ENCODE assay signal across 10 cellular contexts in genomic region chr1:155186955-155187891, GRCh38. TPM values are rescaled to one million over a fixed set of nuclear protein-coding genes. Genes with fewer than 3 reads are reported as not detected.
DNase-seq lines count a peak whose midpoint lies in the region; ATAC-seq, FAIRE-seq and TF ChIP-seq lines count a peak whose summit lies in the region.
"Had no signal": no experiment of that assay in that cellular context is flagged by ENCODE, and none has a peak within 500 bp of the region (broad histone marks: within the 10 kb centered on the region; RNA-seq: fewer than 3 reads in every experiment).

No MANE protein-coding gene starts in this region.

- H3K27ac Mint-ChIP-seq in CD4-positive, alpha-beta T cell = no peak overlapping the region

- peak overlapping the region; percentile 11 for H3K4me3 Mint-ChIP-seq in CD4-positive, alpha-beta T cell

- no peaks in the 10 kb centered on the region for H3K9me3 Mint-ChIP-seq in CD4-positive, alpha-beta T cell

- no peak overlapping the region for H2AFZ ChIP-seq in osteoblast (ENCODE audit: low read length)

- peaks cover 8% of the 10 kb centered on the region for H3K4me1 Mint-ChIP-seq in CD4-positive, alpha-beta T cell (ENCODE audit: low read depth)

- intact Hi-C loops in CD4-positive, alpha-beta T cell (cut with DNase I, micrococcal nuclease) = no loop called here
- intact Hi-C loops in Panc1 (cut with micrococcal nuclease; ENCODE audit: unreplicated experiment) = no loop called here
- intact Hi-C loops in left cardiac atrium (cut with DNase I) = no loop called here

- no peaks in the 10 kb centered on the region for H3K27me3 Mint-ChIP-seq in CD4-positive, alpha-beta T cell

- CTCF ChIA-PET in CD4-positive, alpha-beta T cell (lab: Charles Lee) = no interaction called here
- CTCF ChIA-PET in Panc1 (lab: Charles Lee) = interaction anchor here (0.7 kb wide), 1 partner anchor 94 kb away, joined by 5 read pairs; no protein-coding TSS in a partner anchor

- H3K4me1 ChIP-seq in Panc1 (ENCODE audit: control insufficient read depth, insufficient read depth, low read length) (peaks cover 2% of the 10 kb centered on the region), osteoblast (ENCODE audit: insufficient read depth, low read length) (no peaks in the 10 kb centered on the region)

- TF ChIP-seq CTCF in CD4-positive, alpha-beta T cell (IDR thresholded peaks at IDR 0.05) = no peak
- TF ChIP-seq CTCF in Panc1 (IDR thresholded peaks at IDR 0.05) = no peak
- TF ChIP-seq CTCF in osteoblast (IDR thresholded peaks at IDR 0.05; ENCODE audit: extremely low read depth, low read depth, low read length) = no peak

- H3K36me3 Mint-ChIP-seq in CD4-positive, alpha-beta T cell (ENCODE audit: low read depth) = peaks cover 8% of the 10 kb centered on the region

- no peaks in the 10 kb centered on the region for H3K9me3 ChIP-seq in CD4-positive, alpha-beta T cell (ENCODE audit: control insufficient read depth, low read length)
- H3K9me3 ChIP-seq in Panc1 (ENCODE audit: control insufficient read depth, insufficient read depth, low read depth, low read length) (no peaks in the 10 kb centered on the region), osteoblast (ENCODE audit: low read depth, low read length) (no peaks in the 10 kb centered on the region)

- in situ Hi-C loops in Panc1 (cut with HindIII; ENCODE audit: low pct_unique_long_range_greater_than_20kb, low sequenced_read_pairs) = no loop called here

- no peak for ATAC-seq in CD4-positive, alpha-beta T cell (ENCODE audit: poor library complexity)
- peak; percentile 33; the same call in 1 of the 2 replicates for ATAC-seq in Panc1
- ATAC-seq in left cardiac atrium = no peak

- no peaks in the 10 kb centered on the region for H3K79me2 ChIP-seq in osteoblast (ENCODE audit: insufficient read depth, low read length)

- H3K4me3 ChIP-seq in Panc1 (ENCODE audit: low read depth in 2 of 2, low read length in 2 of 2) = no peak overlapping the region
- no peak overlapping the region for H3K4me3 ChIP-seq in osteoblast (ENCODE audit: insufficient read depth, low read length)

- no peak overlapping the region for H3K4me2 ChIP-seq in osteoblast (ENCODE audit: insufficient read depth, low read length)

- H3K27me3 ChIP-seq in CD4-positive, alpha-beta T cell (ENCODE audit: control insufficient read depth, insufficient read depth, low read length) = no peaks in the 10 kb centered on the region
- H3K27me3 ChIP-seq in Panc1 (ENCODE audit: control insufficient read depth, insufficient read depth, low read length) (no peaks in the 10 kb centered on the region), osteoblast (ENCODE audit: insufficient read depth, low read length) (no peaks in the 10 kb centered on the region)

- no peak for DNase-seq in CD4-positive, alpha-beta T cell
- DNase-seq in Panc1 (ENCODE audit: low read depth, low spot score) = no peak
- DNase-seq in left cardiac atrium = peak; percentile 13
- DNase-seq in osteoblast (ENCODE audit: insufficient read length, low spot score, missing footprints) = peak; percentile 87
- DNase-seq in NCI-H1694 (lab: John Stamatoyannopoulos, UW) = no peak
- no peak for DNase-seq in GM19239 (ENCODE audit: insufficient read length, low spot score)
- DNase-seq in RKO (ENCODE audit: low spot score) = no peak
- DNase-seq: activated CD4-positive, alpha-beta T cell treated with anti-CD3 and anti-CD28 coated beads, Interleukin-2, amount 50 U/mL, for 4 hours; foreskin melanocyte had no signal

- FAIRE-seq in GM19239 (lab: Jason Lieb, UNC) = no peak
- FAIRE-seq: GM18507 had no signal

- BruUV-seq in Panc1 (replicated peaks; lab: Mats Ljungman, UMichigan) = TSS peak; percentile 97

- H4K20me1 ChIP-seq in osteoblast (ENCODE audit: insufficient read depth, low read length) = no peaks in the 10 kb centered on the region

- H3K27ac ChIP-seq in CD4-positive, alpha-beta T cell (ENCODE audit: low read depth, low read length) = no peak overlapping the region
- H3K27ac ChIP-seq in Panc1 (ENCODE audit: low read length) = no peak overlapping the region
- H3K27ac ChIP-seq in osteoblast (ENCODE audit: low read depth, low read length) = no peak overlapping the region

- POLR2A ChIA-PET in CD4-positive, alpha-beta T cell (lab: Charles Lee) = no interaction called here
- POLR2A ChIA-PET in Panc1 (lab: Charles Lee) = interaction anchor here (0.7 kb wide), 1 partner anchor 11 kb away, joined by 3 read pairs; no protein-coding TSS in a partner anchor

- H3K36me3 ChIP-seq in Panc1 (ENCODE audit: control insufficient read depth, insufficient read depth, low read length) = no peaks in the 10 kb centered on the region
- H3K36me3 ChIP-seq in osteoblast (ENCODE audit: insufficient read depth, low read length) = no peaks in the 10 kb centered on the region

RNA-seq across cellular contexts. Expression of gene TRIM46, which starts 13.6 kb away (rescaled TPM):
- 1 to 10 TPM; 2.9 to 3.0 TPM for total RNA-seq in CD4-positive, alpha-beta T cell
- total RNA-seq in Panc1 (2021; ENCODE audit: unreplicated experiment) = 3.8 TPM
- polyA plus RNA-seq in Panc1 (2012; ENCODE audit: insufficient read length) = 8.0 TPM
- total RNA-seq in left cardiac atrium = under 1 TPM; 0.15 to 0.21 TPM
- 3.2 and 3.3 TPM in 2 replicates for total RNA-seq in osteoblast

RNA-seq across cellular contexts. Expression of gene KRTCAP2, which starts 14.1 kb away (rescaled TPM):
- 10 to 100 TPM; 77.8 TPM for total RNA-seq in CD4-positive, alpha-beta T cell
- total RNA-seq in Panc1 (2021; ENCODE audit: unreplicated experiment) (155 TPM), left cardiac atrium (100 to 1,000 TPM; 143 to 156 TPM), osteoblast (112 and 117 TPM in 2 replicates)
- polyA plus RNA-seq in Panc1 (2012; ENCODE audit: insufficient read length) = 207 TPM

RNA-seq across cellular contexts. Expression of gene THBS3, which starts 20.5 kb away (rescaled TPM):
- total RNA-seq in CD4-positive, alpha-beta T cell = 10 to 100 TPM; 25.5 to 26.1 TPM
- total RNA-seq in Panc1 (2021; ENCODE audit: unreplicated experiment) (35.9 TPM), left cardiac atrium (10 to 100 TPM; 17.9 to 18.6 TPM), osteoblast (61.9 and 66.6 TPM in 2 replicates)
- polyA plus RNA-seq in Panc1 (2012; ENCODE audit: insufficient read length) = 40.8 TPM

RNA-seq across cellular contexts. Expression of gene MTX1, which starts 21.3 kb away (rescaled TPM):
- total RNA-seq in CD4-positive, alpha-beta T cell = 10 to 100 TPM; 19.9 to 20.7 TPM
- total RNA-seq in Panc1 (2021; ENCODE audit: unreplicated experiment) = 53.6 TPM
- polyA plus RNA-seq in Panc1 (2012; ENCODE audit: insufficient read length) = 87.4 TPM
- total RNA-seq in left cardiac atrium = 10 to 100 TPM; 19.7 to 25.5 TPM
- total RNA-seq in osteoblast = 37.4 and 42.7 TPM in 2 replicates

RNA-seq across cellular contexts. Expression of gene DPM3, which starts 46.9 kb away (rescaled TPM):
- total RNA-seq in CD4-positive, alpha-beta T cell = 10 to 100 TPM; 17.6 to 20.5 TPM
- total RNA-seq in Panc1 (2021; ENCODE audit: unreplicated experiment) (66.0 TPM), left cardiac atrium (10 to 100 TPM; 65.8 to 78.6 TPM), osteoblast (15.9 and 34.4 TPM in 2 replicates)
- 89.1 TPM for polyA plus RNA-seq in Panc1 (2012; ENCODE audit: insufficient read length)

Comparison
In these comparisons a context has a peak if more than half of its experiments do, and no peak if none do; other contexts are left out.
1. DNase-seq: peak in left cardiac atrium (single experiment) and osteoblast (single experiment); none in CD4-positive, alpha-beta T cell (0 of 10), Panc1 (single experiment), NCI-H1694 (single experiment), GM19239 (single experiment) and RKO (single experiment).